Comparison of ENCODE assay signal across 1 cellular context in the genomic region with DNA sequence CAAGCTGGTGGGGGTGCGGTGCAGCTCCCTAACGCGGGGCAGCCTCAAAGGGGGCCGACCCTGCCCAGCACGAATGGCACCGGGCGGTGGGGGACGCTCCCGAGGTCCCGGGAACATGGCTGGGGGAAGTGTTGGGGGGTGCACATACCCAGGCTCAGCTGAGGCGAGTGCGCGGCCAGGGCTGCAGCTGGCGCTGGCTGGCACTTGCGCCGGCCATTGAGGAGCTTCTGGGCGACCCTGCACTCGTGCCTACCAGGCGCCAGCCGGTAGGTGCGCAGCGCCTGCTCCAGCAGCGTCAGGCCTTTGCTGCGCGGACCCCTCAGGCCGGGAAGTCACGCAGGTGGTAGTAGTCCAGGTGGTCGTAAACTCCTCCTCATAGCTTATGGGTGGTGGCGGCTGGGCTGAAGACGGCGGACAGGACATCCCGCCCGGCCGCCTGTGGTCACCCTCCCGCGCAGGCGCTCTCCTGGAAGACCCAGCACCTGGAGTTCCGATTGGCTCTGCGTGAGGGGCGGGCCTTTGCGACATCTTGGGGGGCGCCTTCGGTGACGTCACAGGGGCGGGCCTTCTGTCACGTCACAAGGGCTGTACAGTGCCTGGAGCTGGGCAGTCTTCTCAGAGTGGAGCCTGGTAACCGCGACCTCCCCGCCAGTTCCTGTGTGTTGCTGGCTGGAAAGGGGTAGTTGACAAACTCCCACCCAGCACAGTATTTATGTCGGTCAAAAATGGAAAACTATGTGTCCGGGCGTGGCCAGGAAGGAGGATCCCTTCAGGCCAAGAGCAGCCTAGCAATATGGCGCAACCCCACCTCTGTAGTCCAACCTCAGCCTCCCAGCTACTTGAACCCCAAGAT.
A peak's percentile ranks its signal among the peaks of the same experiment; 100 is the strongest.
TF ChIP-seq lines count a peak whose summit lies in the region.
"Not testable (repeated sequence)": the region's sequence is repeated elsewhere in the genome, so short reads cannot be mapped to it uniquely, and the experiment has no call there.

No MANE protein-coding gene starts in this region.

TF ChIP-seq in HepG2, 621 proteins besides CTCF, POLR2A, EP300 and RAD21 (continued from another document and continues in another):
- TF ChIP-seq, protein P1, sequence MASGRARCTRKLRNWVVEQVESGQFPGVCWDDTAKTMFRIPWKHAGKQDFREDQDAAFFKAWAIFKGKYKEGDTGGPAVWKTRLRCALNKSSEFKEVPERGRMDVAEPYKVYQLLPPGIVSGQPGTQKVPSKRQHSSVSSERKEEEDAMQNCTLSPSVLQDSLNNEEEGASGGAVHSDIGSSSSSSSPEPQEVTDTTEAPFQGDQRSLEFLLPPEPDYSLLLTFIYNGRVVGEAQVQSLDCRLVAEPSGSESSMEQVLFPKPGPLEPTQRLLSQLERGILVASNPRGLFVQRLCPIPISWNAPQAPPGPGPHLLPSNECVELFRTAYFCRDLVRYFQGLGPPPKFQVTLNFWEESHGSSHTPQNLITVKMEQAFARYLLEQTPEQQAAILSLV (CRISPR knock-in tag; IDR thresholded peaks at IDR 0.05; ENCODE audit: borderline replicate concordance), result peak; percentile 59; the same call in 1 of the 2 replicates
- peak; percentile 15; the same call in 1 of the 2 replicates for TF ChIP-seq ATF7 (IDR thresholded peaks at IDR 0.05)
- TF ChIP-seq ATF7 (CRISPR knock-in tag; IDR thresholded peaks at IDR 0.05), result 0 out of 2 replicates have a peak, but pooled peaks have one; percentile 45
- TF ChIP-seq NFYC (CRISPR knock-in tag; IDR thresholded peaks at IDR 0.05), result peak; percentile 55
- TF ChIP-seq, protein P2, sequence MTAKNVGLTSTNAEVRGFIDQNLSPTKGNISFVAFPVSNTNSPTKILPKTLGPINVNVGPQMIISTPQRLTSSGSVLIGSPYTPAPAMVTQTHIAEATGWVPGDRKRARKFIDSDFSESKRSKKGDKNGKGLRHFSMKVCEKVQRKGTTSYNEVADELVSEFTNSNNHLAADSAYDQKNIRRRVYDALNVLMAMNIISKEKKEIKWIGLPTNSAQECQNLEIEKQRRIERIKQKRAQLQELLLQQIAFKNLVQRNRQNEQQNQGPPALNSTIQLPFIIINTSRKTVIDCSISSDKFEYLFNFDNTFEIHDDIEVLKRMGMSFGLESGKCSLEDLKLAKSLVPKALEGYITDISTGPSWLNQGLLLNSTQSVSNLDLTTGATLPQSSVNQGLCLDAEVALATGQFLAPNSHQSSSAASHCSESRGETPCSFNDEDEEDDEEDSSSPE (CRISPR knock-in tag; IDR thresholded peaks at IDR 0.05), result peak; percentile 25; the same call in 1 of the 2 replicates
- peak; percentile 76 for TF ChIP-seq MYC (CRISPR knock-in tag; IDR thresholded peaks at IDR 0.05; ENCODE audit: borderline replicate concordance)
- not testable (repeated sequence) for TF ChIP-seq SP1 (IDR thresholded peaks at IDR 0.05); MAZ (IDR thresholded peaks at IDR 0.05; ENCODE audit: borderline replicate concordance, low read depth, low read length); SOX6 (IDR thresholded peaks at IDR 0.05); NONO (IDR thresholded peaks at IDR 0.05)
- TF ChIP-seq SP1 (CRISPR knock-in tag; IDR thresholded peaks at IDR 0.05), result peak; percentile 59; the same call in 1 of the 2 replicates
- TF ChIP-seq, protein P3, sequence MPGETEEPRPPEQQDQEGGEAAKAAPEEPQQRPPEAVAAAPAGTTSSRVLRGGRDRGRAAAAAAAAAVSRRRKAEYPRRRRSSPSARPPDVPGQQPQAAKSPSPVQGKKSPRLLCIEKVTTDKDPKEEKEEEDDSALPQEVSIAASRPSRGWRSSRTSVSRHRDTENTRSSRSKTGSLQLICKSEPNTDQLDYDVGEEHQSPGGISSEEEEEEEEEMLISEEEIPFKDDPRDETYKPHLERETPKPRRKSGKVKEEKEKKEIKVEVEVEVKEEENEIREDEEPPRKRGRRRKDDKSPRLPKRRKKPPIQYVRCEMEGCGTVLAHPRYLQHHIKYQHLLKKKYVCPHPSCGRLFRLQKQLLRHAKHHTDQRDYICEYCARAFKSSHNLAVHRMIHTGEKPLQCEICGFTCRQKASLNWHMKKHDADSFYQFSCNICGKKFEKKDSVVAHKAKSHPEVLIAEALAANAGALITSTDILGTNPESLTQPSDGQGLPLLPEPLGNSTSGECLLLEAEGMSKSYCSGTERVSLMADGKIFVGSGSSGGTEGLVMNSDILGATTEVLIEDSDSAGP (CRISPR knock-in tag; IDR thresholded peaks at IDR 0.05; ENCODE audit: borderline replicate concordance), result peak; percentile 53; the same call in 1 of the 2 replicates
- TF ChIP-seq MEF2D (CRISPR knock-in tag; IDR thresholded peaks at IDR 0.05), result 0 out of 2 replicates have a peak, but pooled peaks have one; percentile 44
- TF ChIP-seq CCDC6 (CRISPR knock-in tag; IDR thresholded peaks at IDR 0.05), result peak; percentile 63; the same call in 1 of the 2 replicates
- peak; percentile 85; the same call in 1 of the 2 replicates for TF ChIP-seq NFKB2 (CRISPR knock-in tag; IDR thresholded peaks at IDR 0.05; ENCODE audit: borderline replicate concordance)
- peak; percentile 58 for TF ChIP-seq POLR2AphosphoS5 (IDR thresholded peaks at IDR 0.05; ENCODE audit: low read depth, low read length)
- 0 out of 2 replicates have a peak, but pooled peaks have one; percentile 27 for TF ChIP-seq NKX3-1 (CRISPR knock-in tag; IDR thresholded peaks at IDR 0.05)
- peak; percentile 19; the same call in 1 of the 2 replicates for TF ChIP-seq FOSL2 (CRISPR knock-in tag; IDR thresholded peaks at IDR 0.05)
- peak; percentile 14; the same call in 1 of the 2 replicates for TF ChIP-seq ZMYM3 (CRISPR knock-in tag; IDR thresholded peaks at IDR 0.05)
- peak; percentile 55; the same call in 1 of the 2 replicates for TF ChIP-seq MAZ (CRISPR knock-in tag; IDR thresholded peaks at IDR 0.05; ENCODE audit: low read depth)
- TF ChIP-seq MEIS1 (CRISPR knock-in tag; IDR thresholded peaks at IDR 0.05; ENCODE audit: borderline replicate concordance), result 0 out of 2 replicates have a peak, but pooled peaks have one; percentile 24
- TF ChIP-seq ZNF256 (CRISPR knock-in tag; conservative IDR thresholded peaks at IDR 0.05), result 0 out of 2 replicates have a peak, but pooled peaks have one; percentile 43
- TF ChIP-seq, protein P4, sequence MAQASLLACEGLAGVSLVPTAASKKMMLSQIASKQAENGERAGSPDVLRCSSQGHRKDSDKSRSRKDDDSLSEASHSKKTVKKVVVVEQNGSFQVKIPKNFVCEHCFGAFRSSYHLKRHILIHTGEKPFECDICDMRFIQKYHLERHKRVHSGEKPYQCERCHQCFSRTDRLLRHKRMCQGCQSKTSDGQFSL (CRISPR knock-in tag; IDR thresholded peaks at IDR 0.05), result peak; percentile 79
- TF ChIP-seq GABPB1 (CRISPR knock-in tag; IDR thresholded peaks at IDR 0.05), result peak; percentile 64
- peak; percentile 36; the same call in 1 of the 2 replicates for TF ChIP-seq DNMT1 (CRISPR knock-in tag; IDR thresholded peaks at IDR 0.05)
- TF ChIP-seq SOX6 (CRISPR knock-in tag; IDR thresholded peaks at IDR 0.05), result peak; percentile 62
- TF ChIP-seq HOXD1 (CRISPR knock-in tag; IDR thresholded peaks at IDR 0.05), result 0 out of 2 replicates have a peak, but pooled peaks have one; percentile 45
- peak; percentile 47; the same call in 1 of the 2 replicates for TF ChIP-seq BRD4 (CRISPR knock-in tag; IDR thresholded peaks at IDR 0.05)
- peak; percentile 46; the same call in 1 of the 2 replicates for TF ChIP-seq SALL1 (CRISPR knock-in tag; IDR thresholded peaks at IDR 0.05)
- 0 out of 2 replicates have a peak, but pooled peaks have one; percentile 38 for TF ChIP-seq ZC3H13 (CRISPR knock-in tag; IDR thresholded peaks at IDR 0.05)
- TF ChIP-seq KMT2B (CRISPR knock-in tag; IDR thresholded peaks at IDR 0.05), result peak; percentile 51; the same call in 1 of the 2 replicates
- TF ChIP-seq, protein P5, sequence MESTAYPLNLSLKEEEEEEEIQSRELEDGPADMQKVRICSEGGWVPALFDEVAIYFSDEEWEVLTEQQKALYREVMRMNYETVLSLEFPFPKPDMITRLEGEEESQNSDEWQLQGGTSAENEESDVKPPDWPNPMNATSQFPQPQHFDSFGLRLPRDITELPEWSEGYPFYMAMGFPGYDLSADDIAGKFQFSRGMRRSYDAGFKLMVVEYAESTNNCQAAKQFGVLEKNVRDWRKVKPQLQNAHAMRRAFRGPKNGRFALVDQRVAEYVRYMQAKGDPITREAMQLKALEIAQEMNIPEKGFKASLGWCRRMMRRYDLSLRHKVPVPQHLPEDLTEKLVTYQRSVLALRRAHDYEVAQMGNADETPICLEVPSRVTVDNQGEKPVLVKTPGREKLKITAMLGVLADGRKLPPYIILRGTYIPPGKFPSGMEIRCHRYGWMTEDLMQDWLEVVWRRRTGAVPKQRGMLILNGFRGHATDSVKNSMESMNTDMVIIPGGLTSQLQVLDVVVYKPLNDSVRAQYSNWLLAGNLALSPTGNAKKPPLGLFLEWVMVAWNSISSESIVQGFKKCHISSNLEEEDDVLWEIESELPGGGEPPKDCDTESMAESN (CRISPR knock-in tag; conservative IDR thresholded peaks at IDR 0.05), result 0 out of 2 replicates have a peak, but pooled peaks have one; percentile 18
- peak; percentile 60 for TF ChIP-seq ZNF781 (CRISPR knock-in tag; IDR thresholded peaks at IDR 0.05; ENCODE audit: borderline replicate concordance, not compliant biosample characterization)
- TF ChIP-seq BRCA1 (CRISPR knock-in tag; IDR thresholded peaks at IDR 0.05), result 0 out of 2 replicates have a peak, but pooled peaks have one; percentile 39
- TF ChIP-seq ZFX (CRISPR knock-in tag; IDR thresholded peaks at IDR 0.05; ENCODE audit: low read depth), result peak; percentile 47; the same call in 1 of the 2 replicates
- TF ChIP-seq, protein P6, sequence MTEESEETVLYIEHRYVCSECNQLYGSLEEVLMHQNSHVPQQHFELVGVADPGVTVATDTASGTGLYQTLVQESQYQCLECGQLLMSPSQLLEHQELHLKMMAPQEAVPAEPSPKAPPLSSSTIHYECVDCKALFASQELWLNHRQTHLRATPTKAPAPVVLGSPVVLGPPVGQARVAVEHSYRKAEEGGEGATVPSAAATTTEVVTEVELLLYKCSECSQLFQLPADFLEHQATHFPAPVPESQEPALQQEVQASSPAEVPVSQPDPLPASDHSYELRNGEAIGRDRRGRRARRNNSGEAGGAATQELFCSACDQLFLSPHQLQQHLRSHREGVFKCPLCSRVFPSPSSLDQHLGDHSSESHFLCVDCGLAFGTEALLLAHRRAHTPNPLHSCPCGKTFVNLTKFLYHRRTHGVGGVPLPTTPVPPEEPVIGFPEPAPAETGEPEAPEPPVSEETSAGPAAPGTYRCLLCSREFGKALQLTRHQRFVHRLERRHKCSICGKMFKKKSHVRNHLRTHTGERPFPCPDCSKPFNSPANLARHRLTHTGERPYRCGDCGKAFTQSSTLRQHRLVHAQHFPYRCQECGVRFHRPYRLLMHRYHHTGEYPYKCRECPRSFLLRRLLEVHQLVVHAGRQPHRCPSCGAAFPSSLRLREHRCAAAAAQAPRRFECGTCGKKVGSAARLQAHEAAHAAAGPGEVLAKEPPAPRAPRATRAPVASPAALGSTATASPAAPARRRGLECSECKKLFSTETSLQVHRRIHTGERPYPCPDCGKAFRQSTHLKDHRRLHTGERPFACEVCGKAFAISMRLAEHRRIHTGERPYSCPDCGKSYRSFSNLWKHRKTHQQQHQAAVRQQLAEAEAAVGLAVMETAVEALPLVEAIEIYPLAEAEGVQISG (CRISPR knock-in tag; IDR thresholded peaks at IDR 0.05), result peak; percentile 53; the same call in 1 of the 2 replicates
- TF ChIP-seq, protein P7, sequence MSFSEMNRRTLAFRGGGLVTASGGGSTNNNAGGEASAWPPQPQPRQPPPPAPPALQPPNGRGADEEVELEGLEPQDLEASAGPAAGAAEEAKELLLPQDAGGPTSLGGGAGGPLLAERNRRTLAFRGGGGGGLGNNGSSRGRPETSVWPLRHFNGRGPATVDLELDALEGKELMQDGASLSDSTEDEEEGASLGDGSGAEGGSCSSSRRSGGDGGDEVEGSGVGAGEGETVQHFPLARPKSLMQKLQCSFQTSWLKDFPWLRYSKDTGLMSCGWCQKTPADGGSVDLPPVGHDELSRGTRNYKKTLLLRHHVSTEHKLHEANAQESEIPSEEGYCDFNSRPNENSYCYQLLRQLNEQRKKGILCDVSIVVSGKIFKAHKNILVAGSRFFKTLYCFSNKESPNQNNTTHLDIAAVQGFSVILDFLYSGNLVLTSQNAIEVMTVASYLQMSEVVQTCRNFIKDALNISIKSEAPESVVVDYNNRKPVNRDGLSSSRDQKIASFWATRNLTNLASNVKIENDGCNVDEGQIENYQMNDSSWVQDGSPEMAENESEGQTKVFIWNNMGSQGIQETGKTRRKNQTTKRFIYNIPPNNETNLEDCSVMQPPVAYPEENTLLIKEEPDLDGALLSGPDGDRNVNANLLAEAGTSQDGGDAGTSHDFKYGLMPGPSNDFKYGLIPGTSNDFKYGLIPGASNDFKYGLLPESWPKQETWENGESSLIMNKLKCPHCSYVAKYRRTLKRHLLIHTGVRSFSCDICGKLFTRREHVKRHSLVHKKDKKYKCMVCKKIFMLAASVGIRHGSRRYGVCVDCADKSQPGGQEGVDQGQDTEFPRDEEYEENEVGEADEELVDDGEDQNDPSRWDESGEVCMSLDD (CRISPR knock-in tag; IDR thresholded peaks at IDR 0.05; ENCODE audit: borderline replicate concordance), result peak; percentile 95; the same call in 1 of the 2 replicates
- peak; percentile 39; the same call in 1 of the 2 replicates for TF ChIP-seq SMAD1 (CRISPR knock-in tag; IDR thresholded peaks at IDR 0.05; ENCODE audit: borderline replicate concordance, low read depth)
- TF ChIP-seq, protein P8, sequence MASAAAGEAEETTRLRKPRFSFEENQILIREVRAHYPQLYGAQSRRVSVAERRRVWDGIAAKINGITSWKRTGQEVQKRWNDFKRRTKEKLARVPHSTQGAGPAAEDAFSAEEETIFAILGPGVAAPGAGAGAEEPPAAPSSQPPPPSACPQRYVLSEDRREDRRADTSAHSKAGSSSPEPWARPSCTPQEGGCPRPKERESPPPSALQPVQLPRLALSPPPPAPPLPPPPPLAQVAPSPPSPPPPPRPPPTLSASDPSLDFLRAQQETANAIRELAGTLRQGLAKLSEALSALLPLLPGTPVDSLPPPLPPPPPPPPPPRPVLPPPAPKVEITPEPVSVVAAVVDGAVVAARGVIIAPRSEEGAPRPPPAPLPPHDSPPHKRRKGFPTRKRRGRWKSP (CRISPR knock-in tag; IDR thresholded peaks at IDR 0.05), result peak; percentile 51; the same call in 1 of the 2 replicates
- TF ChIP-seq, protein P9, sequence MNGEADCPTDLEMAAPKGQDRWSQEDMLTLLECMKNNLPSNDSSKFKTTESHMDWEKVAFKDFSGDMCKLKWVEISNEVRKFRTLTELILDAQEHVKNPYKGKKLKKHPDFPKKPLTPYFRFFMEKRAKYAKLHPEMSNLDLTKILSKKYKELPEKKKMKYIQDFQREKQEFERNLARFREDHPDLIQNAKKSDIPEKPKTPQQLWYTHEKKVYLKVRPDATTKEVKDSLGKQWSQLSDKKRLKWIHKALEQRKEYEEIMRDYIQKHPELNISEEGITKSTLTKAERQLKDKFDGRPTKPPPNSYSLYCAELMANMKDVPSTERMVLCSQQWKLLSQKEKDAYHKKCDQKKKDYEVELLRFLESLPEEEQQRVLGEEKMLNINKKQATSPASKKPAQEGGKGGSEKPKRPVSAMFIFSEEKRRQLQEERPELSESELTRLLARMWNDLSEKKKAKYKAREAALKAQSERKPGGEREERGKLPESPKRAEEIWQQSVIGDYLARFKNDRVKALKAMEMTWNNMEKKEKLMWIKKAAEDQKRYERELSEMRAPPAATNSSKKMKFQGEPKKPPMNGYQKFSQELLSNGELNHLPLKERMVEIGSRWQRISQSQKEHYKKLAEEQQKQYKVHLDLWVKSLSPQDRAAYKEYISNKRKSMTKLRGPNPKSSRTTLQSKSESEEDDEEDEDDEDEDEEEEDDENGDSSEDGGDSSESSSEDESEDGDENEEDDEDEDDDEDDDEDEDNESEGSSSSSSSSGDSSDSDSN (CRISPR knock-in tag; IDR thresholded peaks at IDR 0.05), result peak; percentile 48; the same call in 1 of the 2 replicates
- TF ChIP-seq ZNF776 (CRISPR knock-in tag; IDR thresholded peaks at IDR 0.05), result peak; percentile 85
- 0 out of 2 replicates have a peak, but pooled peaks have one; percentile 19 for TF ChIP-seq NONO (CRISPR knock-in tag; conservative IDR thresholded peaks at IDR 0.05)
